In the genomic region with DNA sequence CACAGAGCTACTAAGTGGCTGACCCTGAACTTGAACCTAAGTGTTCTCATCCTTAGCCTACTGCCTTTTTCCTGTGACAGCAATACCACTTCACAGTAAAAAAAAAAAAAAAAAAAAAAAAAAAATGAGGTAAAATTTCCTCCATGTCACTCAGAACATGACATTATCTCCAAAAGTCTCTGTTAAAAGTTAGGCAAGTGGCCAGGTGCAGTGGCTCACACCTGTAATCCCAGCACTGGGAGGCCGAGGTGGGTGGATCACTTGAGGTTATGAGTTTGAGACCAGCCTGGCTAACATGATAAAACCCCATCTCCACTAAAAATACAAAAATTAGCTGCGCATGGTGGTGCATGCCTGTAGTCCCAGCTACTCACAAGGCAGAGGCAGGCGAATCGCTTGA, we compare ENCODE assay signal across 32 cellular contexts.
"Had no signal": no experiment of that assay in that cellular context is flagged by ENCODE, and none has a peak within 500 bp of the region (broad histone marks: within the 10 kb centered on the region; RNA-seq: fewer than 3 reads in every experiment).

No MANE protein-coding gene starts in this region.

- H3K27me3 ChIP-seq: adrenal gland, body of pancreas, brain microvascular endothelial cell, breast epithelium had no signal

- H3K4me1 ChIP-seq: adrenal gland, body of pancreas, breast epithelium had no signal

- H3K27ac ChIP-seq: adrenal gland, body of pancreas, brain microvascular endothelial cell, breast epithelium, VCaP had no signal

- H3K36me3 ChIP-seq: adrenal gland, brain microvascular endothelial cell, breast epithelium had no signal

- H3K9me3 ChIP-seq: adrenal gland, body of pancreas, breast epithelium had no signal

- ATAC-seq: activated CD8-positive, alpha-beta T cell treated with anti-CD3 and anti-CD28 coated beads for 36 hours; activated naive CD4-positive, alpha-beta T cell treated with anti-CD3 and anti-CD28 coated beads, Interleukin-2, amount 50 U/mL, for 72 hours; activated T-cell treated with anti-CD3 and anti-CD28 coated beads, Interleukin-2, amount 50 U/mL, for 4 hours; activated T-cell treated with anti-CD3 and anti-CD28 coated beads, Interleukin-2, amount 50 U/mL, for 72 hours; activated T-helper 17 cell treated with anti-CD3 and anti-CD28 coated beads, Interleukin-2, amount 50 U/mL, for 72 hours; body of pancreas had no signal

- DNase-seq: activated B cell treated with CpG ODN at 0.5 μM for 24 hours; activated CD4-positive, alpha-beta memory T cell treated with anti-CD3 and anti-CD28 coated beads for 36 hours; activated CD4-positive, alpha-beta T cell treated with anti-CD3 and anti-CD28 coated beads for 4 hours; activated CD4-positive, alpha-beta T cell treated with anti-CD3 and anti-CD28 coated beads, Interleukin-2, amount 10 ng/mL, durations not matched to agents 24 days and 14 days; activated CD4-positive, alpha-beta T cell treated with anti-CD3 and anti-CD28 coated beads, Interleukin-2, amount 50 U/mL, for 1 hour; activated CD4-positive, alpha-beta T cell treated with anti-CD3 and anti-CD28 coated beads, Interleukin-2, amount 50 U/mL, for 4 hours; activated CD4-positive, CD25-positive, alpha-beta regulatory T cell treated with anti-CD3 and anti-CD28 coated beads, Interleukin-2, amount 50 U/mL, for 72 hours; activated CD8-positive, alpha-beta memory T cell treated with anti-CD3 and anti-CD28 coated beads, Interleukin-2, amount 50 U/mL, for 4 hours; activated CD8-positive, alpha-beta T cell treated with anti-CD3 and anti-CD28 coated beads for 36 hours; activated effector memory CD4-positive, alpha-beta T cell treated with anti-CD3 and anti-CD28 coated beads, Interleukin-2, amount 50 U/mL, for 16 hours; activated gamma-delta T cell treated with Interleukin-2 at 50 U/mL for 16 hours; activated naive CD4-positive, alpha-beta T cell; activated naive CD4-positive, alpha-beta T cell treated with anti-CD3 and anti-CD28 coated beads for 36 hours; activated naive CD4-positive, alpha-beta T cell treated with anti-CD3 and anti-CD28 coated beads, Interleukin-2, amount 50 U/mL, for 16 hours; activated naive CD8-positive, alpha-beta T cell treated with anti-CD3 and anti-CD28 coated beads for 36 hours; activated T-cell treated with anti-CD3 and anti-CD28 coated beads for 4 hours; activated T-cell treated with anti-CD3 and anti-CD28 coated beads, Interleukin-2, amount 50 U/mL, for 1 hour; activated T-cell treated with anti-CD3 and anti-CD28 coated beads, Interleukin-2, amount 50 U/mL, for 4 hours; activated T-cell treated with anti-CD3 and anti-CD28 coated beads, Interleukin-2, amount 50 U/mL, for 72 hours; amniotic stem cell; aorta; body of pancreas; brain microvascular endothelial cell; central memory CD4-positive, alpha-beta T cell; T-helper 1 cell; T-helper 2 cell; T-helper 9 cell had no signal

- H3K4me3 ChIP-seq: adrenal gland, body of pancreas, breast epithelium had no signal
